Comparison of ENCODE assay signal across 9 cellular contexts in genomic region chr17:43878260-43879082, GRCh38. TPM values are rescaled to one million over a fixed set of nuclear protein-coding genes. Genes with fewer than 3 reads are reported as not detected.
A peak's percentile ranks its signal among the peaks of the same experiment; 100 is the strongest.
DNase-seq lines count a peak whose midpoint lies in the region; ATAC-seq and TF ChIP-seq lines count a peak whose summit lies in the region.
"Had no signal": no experiment of that assay in that cellular context is flagged by ENCODE, and none has a peak within 500 bp of the region (broad histone marks: within the 10 kb centered on the region; RNA-seq: fewer than 3 reads in every experiment).

No MANE protein-coding gene starts in this region.

- peak; percentile 97 for TF ChIP-seq CTCF in epithelial cell of esophagus (IDR thresholded peaks at IDR 0.05; ENCODE audit: insufficient read depth, low read depth, low read length, missing control alignments)

- DNase-seq in CMK (ENCODE audit: low read depth) (peak; percentile 41), HEK293T (ENCODE audit: extremely low spot score) (peak; percentile 91), NOMO-1 treated with dmso at 0.1 percent for 144 hours (lab: John Stamatoyannopoulos, UW; ENCODE audit: unreplicated experiment) (peak; percentile 60), activated T-cell treated with anti-CD3 and anti-CD28 coated beads for 1 hour (ENCODE audit: low read depth) (peak; percentile 61), epithelial cell of esophagus (ENCODE audit: low read depth) (peak; percentile 85), mucosa of gallbladder (ENCODE audit: low spot score) (peak; percentile 77)
- peak; percentile 27 to 42 for DNase-seq in stimulated activated CD8-positive, alpha-beta memory T cell treated with anti-CD3 and anti-CD28 coated beads, Interleukin-4, amount 100 ng/mL, for 4 hours (ENCODE audit: low read depth in 2 of 2, low spot score in 1 of 2)

- POLR2A ChIA-PET in HEK293T (lab: Yijun Ruan, JAX), result interaction anchor here (1.3 to 1.5 kb wide), 2 partner anchors 33 to 60 kb away, joined by 4 to 5 read pairs; no protein-coding TSS in a partner anchor

- ATAC-seq in HG02610 (IDR thresholded peaks at IDR 0.05; ENCODE audit: unreplicated experiment), result no peak

- H3K4me3 ChIP-seq in epithelial cell of esophagus (ENCODE audit: low read length), result no peak overlapping the region

- CTCF ChIA-PET in HEK293T (lab: Yijun Ruan, JAX), result interaction anchor here (0.6 to 2.4 kb wide), 18 partner anchors 11 to 155 kb away, joined by 3 to 10 read pairs (median 4); partner anchors contain the start of genes CD300LG and DUSP3

TF ChIP-seq in HEK293T, 16 proteins besides CTCF, POLR2A, EP300 and RAD21:
- peak; percentile 93; the same call in 1 of the 2 replicates for TF ChIP-seq HDGF (IDR thresholded peaks at IDR 0.05; ENCODE audit: borderline replicate concordance)
- no peak for TF ChIP-seq ELF4 (IDR thresholded peaks at IDR 0.05)

RNA-seq across cellular contexts. Expression of gene MPP2, which starts 28.9 kb away (rescaled TPM):
- total RNA-seq in mucosa of gallbladder, result 7.0 TPM

RNA-seq across cellular contexts. Expression of gene CD300LG, which starts 31.5 kb away (rescaled TPM):
- total RNA-seq in mucosa of gallbladder, result 1.5 TPM
- total RNA-seq: T-helper 1 cell treated with Interleukin-12 subunit alpha and Interleukin-12 subunit beta and Interleukin-4 antibody, amounts not matched to agents 30 ng/mL and 1 ng/mL, for 36 hours had no signal

RNA-seq across cellular contexts. Expression of gene MPP3, which starts 45.5 kb away (rescaled TPM):
- 19.2 TPM for total RNA-seq in mucosa of gallbladder
- total RNA-seq: T-helper 1 cell treated with Interleukin-12 subunit alpha and Interleukin-12 subunit beta and Interleukin-4 antibody, amounts not matched to agents 30 ng/mL and 1 ng/mL, for 36 hours had no signal

Comparison
In these comparisons a context has a peak if more than half of its experiments do, and no peak if none do; other contexts are left out.
1. DNase-seq: peak in every context shown above with its lines; median percentile 91 in HEK293T; 85 in epithelial cell of esophagus; 77 in mucosa of gallbladder; 61 in activated T-cell treated with anti-CD3 and anti-CD28 coated beads for 1 hour; 60 in NOMO-1 treated with dmso at 0.1 percent for 144 hours; 41 in CMK; 34 in stimulated activated CD8-positive, alpha-beta memory T cell treated with anti-CD3 and anti-CD28 coated beads, Interleukin-4, amount 100 ng/mL, for 4 hours.